ENCODE assay signal across 7 cellular contexts in genomic region chr21:8257083-8257799, GRCh38.
DNase-seq lines count a peak whose midpoint lies in the region; FAIRE-seq and TF ChIP-seq lines count a peak whose summit lies in the region.
"Not testable (repeated sequence)": the region's sequence is repeated elsewhere in the genome, so short reads cannot be mapped to it uniquely, and the experiment has no call there.

No MANE protein-coding gene starts in this region.

- H3K36me3 ChIP-seq in Karpas-422 (ENCODE audit: insufficient read depth, low read length); astrocyte (ENCODE audit: insufficient read depth, low read length); hepatocyte (replicated peaks; ENCODE audit: insufficient read depth, low read depth): not testable (repeated sequence)

- H3K79me2 ChIP-seq in Karpas-422 (ENCODE audit: low read length); astrocyte (ENCODE audit: insufficient read depth, low read length); hepatocyte: not testable (repeated sequence)

- not testable (repeated sequence) for H4K20me1 ChIP-seq in Karpas-422 (ENCODE audit: insufficient read depth, low read depth, low read length); astrocyte (ENCODE audit: insufficient read depth, low read length); hepatocyte (ENCODE audit: insufficient read depth, poor library complexity, severe bottlenecking)

- H3K36me3 Mint-ChIP-seq in activated T-cell treated with anti-CD3 and anti-CD28 coated beads, Interleukin-2, amount 50 U/mL, for 24 hours (ENCODE audit: low read depth); astrocyte (ENCODE audit: low read depth, unreplicated experiment); osteocyte (ENCODE audit: unreplicated experiment): not testable (repeated sequence)

- H3K27me3 Mint-ChIP-seq in activated T-cell treated with anti-CD3 and anti-CD28 coated beads, Interleukin-2, amount 50 U/mL, for 24 hours; astrocyte (ENCODE audit: low read depth, unreplicated experiment); osteocyte (ENCODE audit: unreplicated experiment): not testable (repeated sequence)

- not testable (repeated sequence) for H3K4me1 ChIP-seq in Karpas-422 (ENCODE audit: low read length); astrocyte (ENCODE audit: insufficient read depth, low read length); hepatocyte (ENCODE audit: insufficient read depth)

- not testable (repeated sequence) for H3K4me3 Mint-ChIP-seq in activated T-cell treated with anti-CD3 and anti-CD28 coated beads, Interleukin-2, amount 50 U/mL, for 24 hours; astrocyte (ENCODE audit: unreplicated experiment); osteocyte (ENCODE audit: unreplicated experiment)

- H2AFZ ChIP-seq in Karpas-422 (ENCODE audit: low read length); astrocyte (ENCODE audit: low read depth, low read length); hepatocyte: not testable (repeated sequence)

- not testable (repeated sequence) for H3K9me3 ChIP-seq in Karpas-422 (ENCODE audit: low read length); astrocyte (ENCODE audit: insufficient read depth, low read depth, low read length); hepatocyte (ENCODE audit: low read depth)

- H3K27ac Mint-ChIP-seq in activated T-cell treated with anti-CD3 and anti-CD28 coated beads, Interleukin-2, amount 50 U/mL, for 24 hours; astrocyte (ENCODE audit: unreplicated experiment); osteocyte (ENCODE audit: unreplicated experiment): not testable (repeated sequence)

- DNase-seq in Karpas-422, result peak; percentile 14
- DNase-seq in activated CD4-positive, alpha-beta T cell treated with anti-CD3 and anti-CD28 coated beads for 4 hours, result peak; percentile 0 to 1
- DNase-seq in activated T-cell treated with anti-CD3 and anti-CD28 coated beads, Interleukin-2, amount 50 U/mL, for 24 hours, result peak; percentile 73
- DNase-seq in astrocyte (ENCODE audit: low read depth), result peak; percentile 28
- DNase-seq in hepatocyte (ENCODE audit: low spot score), result peak; percentile 0
- DNase-seq in osteocyte (ENCODE audit: extremely low spot score, unreplicated experiment), result peak; percentile 89
- DNase-seq in stimulated activated CD8-positive, alpha-beta memory T cell treated with anti-CD3 and anti-CD28 coated beads, Interleukin-12 subunit alpha, Interleukin-12 subunit beta, amount 100 ng/mL, for 1 hour (ENCODE audit: low read depth), result peak; percentile 10

- WGBS in hepatocyte (ENCODE audit: low lambda C conversion rate, missing lambda C conversion rate), result no CpG with 5 or more reads among the region's 143 CpGs

- FAIRE-seq in astrocyte (lab: Jason Lieb, UNC), result not testable (repeated sequence)

- not testable (repeated sequence) for H3K9me2 ChIP-seq in Karpas-422 (replicated peaks; ENCODE audit: insufficient read depth, low read length); hepatocyte (replicated peaks; ENCODE audit: insufficient read depth)

- H3K27ac ChIP-seq in Karpas-422 (ENCODE audit: low read length); astrocyte (ENCODE audit: low read depth, low read length); hepatocyte: not testable (repeated sequence)

- not testable (repeated sequence) for H3K4me2 ChIP-seq in Karpas-422 (ENCODE audit: low read depth, low read length, poor library complexity, severe bottlenecking); astrocyte (ENCODE audit: low read length); hepatocyte

- not testable (repeated sequence) for H3K4me3 ChIP-seq in Karpas-422 (ENCODE audit: low read length); astrocyte (ENCODE audit: insufficient read depth, low read depth, low read length); hepatocyte

- H3K27me3 ChIP-seq in Karpas-422 (ENCODE audit: low read length); astrocyte (ENCODE audit: insufficient read depth, low read length); hepatocyte: not testable (repeated sequence)

- not testable (repeated sequence) for H3K9ac ChIP-seq in Karpas-422 (ENCODE audit: low read length); astrocyte (ENCODE audit: low read length)

- not testable (repeated sequence) for H3K4me1 Mint-ChIP-seq in activated T-cell treated with anti-CD3 and anti-CD28 coated beads, Interleukin-2, amount 50 U/mL, for 24 hours (ENCODE audit: low read depth); astrocyte (ENCODE audit: low read depth, unreplicated experiment); osteocyte (ENCODE audit: unreplicated experiment)

- TF ChIP-seq CTCF in astrocyte (IDR thresholded peaks at IDR 0.05; ENCODE audit: insufficient read depth, low read depth, low read length); hepatocyte (IDR thresholded peaks at IDR 0.05; ENCODE audit: poor library complexity); osteocyte (IDR thresholded peaks at IDR 0.05): not testable (repeated sequence)

- H3K9me3 Mint-ChIP-seq in activated T-cell treated with anti-CD3 and anti-CD28 coated beads, Interleukin-2, amount 50 U/mL, for 24 hours; astrocyte (ENCODE audit: unreplicated experiment); osteocyte (ENCODE audit: unreplicated experiment): not testable (repeated sequence)

Comparison
In these comparisons a context has a peak if more than half of its experiments do, and no peak if none do; other contexts are left out.
1. DNase-seq: peak in every context shown above with its lines; median percentile 89 in osteocyte; 73 in activated T-cell treated with anti-CD3 and anti-CD28 coated beads, Interleukin-2, amount 50 U/mL, for 24 hours; 28 in astrocyte; 14 in Karpas-422; 10 in stimulated activated CD8-positive, alpha-beta memory T cell treated with anti-CD3 and anti-CD28 coated beads, Interleukin-12 subunit alpha, Interleukin-12 subunit beta, amount 100 ng/mL, for 1 hour; 0 in activated CD4-positive, alpha-beta T cell treated with anti-CD3 and anti-CD28 coated beads for 4 hours; 0 in hepatocyte.